22 cellular contexts compared by ENCODE assay signal in genomic region chr5:39452846-39453245, GRCh38. TPM values are rescaled to one million over a fixed set of nuclear protein-coding genes. Genes with fewer than 3 reads are reported as not detected.
DNase-seq lines count a peak whose midpoint lies in the region; ATAC-seq, FAIRE-seq and TF ChIP-seq lines count a peak whose summit lies in the region.
"Had no signal": no experiment of that assay in that cellular context is flagged by ENCODE, and none has a peak within 500 bp of the region (broad histone marks: within the 10 kb centered on the region; RNA-seq: fewer than 3 reads in every experiment).

No MANE protein-coding gene starts in this region.

- H3K9me3 Mint-ChIP-seq in progenitor cell of endocrine pancreas (ENCODE audit: low read depth), result no peaks in the 10 kb centered on the region
- H3K9me3 Mint-ChIP-seq: activated B cell treated with CpG ODN at 0.5 μM for 24 hours had no signal

- H3K27ac Mint-ChIP-seq in progenitor cell of endocrine pancreas, result peak overlapping the region; percentile 9
- H3K27ac Mint-ChIP-seq: activated B cell treated with CpG ODN at 0.5 μM for 24 hours had no signal

- no peak for TF ChIP-seq CTCF in AG10803 (conservative IDR thresholded peaks at IDR 0.05; ENCODE audit: low read length)
- TF ChIP-seq CTCF in fibroblast of lung (conservative IDR thresholded peaks at IDR 0.05 in 1 of 2, IDR thresholded peaks at IDR 0.05 in 1 of 2; ENCODE audit: low read depth in 1 of 2, low read length in 2 of 2), result no peak
- no peak for TF ChIP-seq CTCF in progenitor cell of endocrine pancreas (IDR thresholded peaks at IDR 0.05; ENCODE audit: unreplicated experiment)
- TF ChIP-seq CTCF in HepG2 (CRISPR knock-in tag; IDR thresholded peaks at IDR 0.05), result no peak

- no TSS peak for BruUV-seq in HepG2 (replicated peaks; lab: Mats Ljungman, UMichigan)

- H3K4me3 ChIP-seq in AG10803 (ENCODE audit: low read length), result no peak overlapping the region
- no peak overlapping the region for H3K4me3 ChIP-seq in fibroblast of lung (replicated peaks in 1 of 4; ENCODE audit: control extremely low read depth in 1 of 4, insufficient read depth in 1 of 4, low read depth in 3 of 4, low read length in 4 of 4)
- H3K4me3 ChIP-seq in HepG2 (replicated peaks in 1 of 3; ENCODE audit: insufficient read depth in 1 of 3, low read depth in 2 of 3, low read length in 3 of 3), result no peak overlapping the region
- H3K4me3 ChIP-seq: HAP-1 had no signal

- H3K9me3 ChIP-seq in fibroblast of lung (ENCODE audit: control insufficient read depth, insufficient read depth, low read depth, low read length), result no peaks in the 10 kb centered on the region
- H3K9me3 ChIP-seq in HepG2 (ENCODE audit: low read length), result no peaks in the 10 kb centered on the region
- H3K9me3 ChIP-seq: HAP-1 had no signal

- in situ Hi-C loops in HepG2 (cut with HindIII; ENCODE audit: extremely low pct_ligation_motif_present, low pct_unique_long_range_greater_than_20kb), result no loop called here

- POLR2A ChIA-PET in HepG2 (lab: Yijun Ruan, JAX), result no interaction called here

- intact Hi-C loops in HepG2 (cut with micrococcal nuclease; ENCODE audit: unreplicated experiment), result no loop called here

- H3K9ac ChIP-seq in fibroblast of lung (ENCODE audit: insufficient read depth, low read length), result no peak overlapping the region
- no peak overlapping the region for H3K9ac ChIP-seq in HepG2 (ENCODE audit: insufficient read depth, low read depth, low read length)

- H3K4me2 ChIP-seq in fibroblast of lung (ENCODE audit: extremely low read depth, insufficient read depth, low read length), result peak overlapping the region; percentile 37
- H3K4me2 ChIP-seq in HepG2 (ENCODE audit: low read depth, low read length), result no peak overlapping the region

- DNase-seq in AG10803 (ENCODE audit: low read depth), result peak; percentile 79
- peak; percentile 52 to 80 for DNase-seq in fibroblast of lung (ENCODE audit: low read depth in 2 of 2)
- no peak for DNase-seq in progenitor cell of endocrine pancreas (ENCODE audit: low spot score, unreplicated experiment)
- no peak for DNase-seq in HepG2 (ENCODE audit: low spot score)
- DNase-seq in COLO829 (ENCODE audit: low spot score), result no peak
- no peak for DNase-seq in substantia nigra (lab: John Stamatoyannopoulos, UW)
- DNase-seq: activated B cell treated with CpG ODN at 0.5 μM for 24 hours; activated CD4-positive, alpha-beta T cell treated with anti-CD3 and anti-CD28 coated beads, Interleukin-2, amount 50 U/mL, for 48 hours; activated effector memory CD4-positive, alpha-beta T cell treated with anti-CD3 and anti-CD28 coated beads, Interleukin-2, amount 50 U/mL, for 16 hours; DMS 273 treated with DMSO at 0.1 percent for 48 hours; mesendoderm; NCI-H1694 treated with DMSO at 0.1 percent for 48 hours; retina; stimulated activated CD8-positive, alpha-beta memory T cell treated with anti-CD3 and anti-CD28 coated beads, Interleukin-4, amount 100 ng/mL, for 48 hours had no signal

- H3K27me3 Mint-ChIP-seq in progenitor cell of endocrine pancreas, result no peaks in the 10 kb centered on the region

- no peaks in the 10 kb centered on the region for H3K36me3 ChIP-seq in fibroblast of lung (ENCODE audit: control insufficient read depth, insufficient read depth, low read length)
- H3K36me3 ChIP-seq in HepG2 (replicated peaks in 1 of 2; ENCODE audit: control insufficient read depth in 1 of 2, insufficient read depth in 2 of 2, low read length in 2 of 2), result no peaks in the 10 kb centered on the region
- H3K36me3 ChIP-seq: HAP-1 had no signal

- TF ChIP-seq POLR2A in HepG2 (IDR thresholded peaks at IDR 0.05; ENCODE audit: insufficient read depth in 1 of 2, low read depth in 2 of 2, low read length in 2 of 2), result no peak

- no peaks in the 10 kb centered on the region for H3K27me3 ChIP-seq in fibroblast of lung (ENCODE audit: control insufficient read depth, insufficient read depth, low read length)
- no peaks in the 10 kb centered on the region for H3K27me3 ChIP-seq in HepG2 (ENCODE audit: control insufficient read depth in 1 of 2, insufficient read depth in 2 of 2, low read length in 2 of 2)

- WGBS in HepG2 (ENCODE audit: low lambda C conversion rate), result 8% methylated on average over 2 of the region's 2 CpGs

- no peak for TF ChIP-seq EP300 in HepG2 (IDR thresholded peaks at IDR 0.05; ENCODE audit: low read depth in 2 of 2, low read length in 2 of 2)
- no peak for TF ChIP-seq EP300 in HepG2 (CRISPR knock-in tag; IDR thresholded peaks at IDR 0.05; ENCODE audit: borderline replicate concordance)

- ATAC-seq in HepG2, result no peak
- ATAC-seq in HG02759 (IDR thresholded peaks at IDR 0.05; ENCODE audit: unreplicated experiment), result no peak
- ATAC-seq: left colon, SK-N-SH treated with all-trans-retinoic acid at 6 μM for 48 hours had no signal

- CTCF ChIA-PET in HepG2 (lab: Yijun Ruan, JAX; ENCODE audit: low intra/inter-chr PET ratio, low total read pairs), result no interaction called here

- no peak overlapping the region for H3K4me3 Mint-ChIP-seq in progenitor cell of endocrine pancreas (ENCODE audit: low read depth)
- H3K4me3 Mint-ChIP-seq: activated B cell treated with CpG ODN at 0.5 μM for 24 hours had no signal

- H3K27ac ChIP-seq in fibroblast of lung (ENCODE audit: insufficient read depth, low read length) (no peak overlapping the region), HepG2 (ENCODE audit: extremely low read length, insufficient read depth, low read length) (no peak overlapping the region), substantia nigra (ENCODE audit: low read depth, low read length, poor library complexity, severe bottlenecking) (no peak overlapping the region)
- H3K27ac ChIP-seq: epithelial cell of prostate, RWPE1 had no signal

- peaks cover 45% of the 10 kb centered on the region for H3K4me1 Mint-ChIP-seq in progenitor cell of endocrine pancreas (ENCODE audit: low read depth)

- no peaks in the 10 kb centered on the region for H3K79me2 ChIP-seq in fibroblast of lung (ENCODE audit: control insufficient read depth, insufficient read depth, low read length)
- no peaks in the 10 kb centered on the region for H3K79me2 ChIP-seq in HepG2 (ENCODE audit: insufficient read depth, low read length)

- TF ChIP-seq RAD21 in HepG2 (CRISPR knock-in tag; IDR thresholded peaks at IDR 0.05), result no peak

- FAIRE-seq in TTC549 (lab: Jason Lieb, UNC), result peak; percentile 66
- FAIRE-seq in HepG2 (lab: Jason Lieb, UNC), result no peak
- FAIRE-seq: G401.6 had no signal

- H3K4me1 ChIP-seq in fibroblast of lung (ENCODE audit: control insufficient read depth, extremely low read depth, insufficient read depth, low read length) (peaks cover 9% of the 10 kb centered on the region), HepG2 (ENCODE audit: insufficient read depth, low read length) (peaks cover 19% of the 10 kb centered on the region)

- H4K20me1 ChIP-seq in fibroblast of lung (ENCODE audit: control insufficient read depth, extremely low read depth, insufficient read depth, low read length), result no peaks in the 10 kb centered on the region
- H4K20me1 ChIP-seq in HepG2 (ENCODE audit: insufficient read depth, low read length), result no peaks in the 10 kb centered on the region

- no peak overlapping the region for H2AFZ ChIP-seq in fibroblast of lung (ENCODE audit: low read length)
- no peak overlapping the region for H2AFZ ChIP-seq in HepG2 (ENCODE audit: low read length)

- peaks cover 3% of the 10 kb centered on the region for H3K36me3 Mint-ChIP-seq in progenitor cell of endocrine pancreas (ENCODE audit: insufficient read depth)

TF ChIP-seq in HepG2, 621 proteins besides CTCF, POLR2A, EP300 and RAD21 (continues in another document):
- TF ChIP-seq TBP (CRISPR knock-in tag; IDR thresholded peaks at IDR 0.05), result no peak
- TF ChIP-seq POGZ (CRISPR knock-in tag; IDR thresholded peaks at IDR 0.05), result no peak
- no peak for TF ChIP-seq SNAI1 (CRISPR knock-in tag; IDR thresholded peaks at IDR 0.05; ENCODE audit: borderline replicate concordance)

RNA-seq across cellular contexts. Expression of gene DAB2, which starts 28.1 kb away (rescaled TPM):
- total RNA-seq in fibroblast of lung, result 161 and 217 TPM in 2 replicates
- polyA plus RNA-seq in fibroblast of lung, result 328 and 538 TPM in 2 replicates
- polyA plus RNA-seq in fibroblast of lung (2012), result 211 and 409 TPM in 2 replicates
- polyA minus RNA-seq in fibroblast of lung (ENCODE audit: low replicate concordance), result 185 and 339 TPM in 2 replicates
- total RNA-seq in progenitor cell of endocrine pancreas, result 43.9 and 46.0 TPM in 2 replicates
- 5.2 and 6.5 TPM in 2 replicates for total RNA-seq in HepG2 (2016; rRNA removed; fragmentation: Illumina TruSeq; extraction: Trizol)
- 1.9 and 2.6 TPM in 2 replicates for total RNA-seq in HepG2 (2016; cell fraction: cytosol; rRNA removed; fragmentation: Illumina TruSeq; extraction: Trizol; ENCODE audit: low read depth)
- 6.0 and 6.8 TPM in 2 replicates for total RNA-seq in HepG2 (2016; cell fraction: insoluble cytoplasmic fraction; rRNA removed; fragmentation: Illumina TruSeq; extraction: Trizol)
- total RNA-seq in HepG2 (2016; cell fraction: membrane; rRNA removed; fragmentation: Illumina TruSeq; extraction: Trizol), result 4.8 and 6.3 TPM in 2 replicates
- 23.7 and 24.7 TPM in 2 replicates for total RNA-seq in HepG2 (2016; cell fraction: nucleus; rRNA removed; fragmentation: Illumina TruSeq; extraction: Trizol)
- polyA plus RNA-seq in HepG2 (2011; rRNA removed), result 4.9 and 6.4 TPM in 2 replicates
- 2.8 and 3.9 TPM in 2 replicates for polyA plus RNA-seq in HepG2 (2011; cell fraction: cytosol; rRNA removed)
- 7.3 and 10.1 TPM in 2 replicates for polyA plus RNA-seq in HepG2 (2011; cell fraction: nucleus; rRNA removed)
- 4.1 and 13.8 TPM in 2 replicates for polyA plus RNA-seq in HepG2 (2012)
- polyA plus RNA-seq in HepG2 (2016; cell fraction: cytosol; fragmentation: Illumina TruSeq; extraction: Trizol; ENCODE audit: low read depth), result 1.3 and 1.7 TPM in 2 replicates
- 8.7 and 9.1 TPM in 2 replicates for polyA plus RNA-seq in HepG2 (2016; cell fraction: insoluble cytoplasmic fraction; fragmentation: Illumina TruSeq; extraction: Trizol; ENCODE audit: low read depth)
- 2.3 and 2.4 TPM in 2 replicates for polyA plus RNA-seq in HepG2 (2016; cell fraction: membrane; fragmentation: Illumina TruSeq; extraction: Trizol; ENCODE audit: low read depth)
- polyA plus RNA-seq in HepG2 (2016; cell fraction: nucleus; fragmentation: Illumina TruSeq; extraction: Trizol; ENCODE audit: insufficient read depth, low read depth), result 11.2 and 14.2 TPM in 2 replicates
- polyA minus RNA-seq in HepG2 (2011; rRNA and poly(A)+ RNA removed; ENCODE audit: low replicate concordance), result 6.2 and 131 TPM in 2 replicates
- polyA minus RNA-seq in HepG2 (2011; cell fraction: cytosol; rRNA and poly(A)+ RNA removed), result 3.1 and 4.2 TPM in 2 replicates
- polyA minus RNA-seq in HepG2 (2011; cell fraction: nucleus; rRNA and poly(A)+ RNA removed), result 43.3 and 47.1 TPM in 2 replicates
- total RNA-seq: activated B cell treated with CpG ODN at 0.5 μM for 24 hours had no signal

Comparison
In these comparisons a context has a peak if more than half of its experiments do, and no peak if none do; other contexts are left out.
1. DNase-seq: peak in AG10803 (single experiment) and fibroblast of lung (2 of 2); none in progenitor cell of endocrine pancreas (single experiment), HepG2 (single experiment), COLO829 (single experiment) and substantia nigra (0 of 49).